In genomic region chr2:130287656-130288026, GRCh38 we compare ENCODE assay signal across 25 cellular contexts.
"Had no signal": no experiment of that assay in that cellular context is flagged by ENCODE, and none has a peak within 500 bp of the region (broad histone marks: within the 10 kb centered on the region; RNA-seq: fewer than 3 reads in every experiment).

No MANE protein-coding gene starts in this region.

- H3K9me3 ChIP-seq: left lung, lower lobe of right lung, ovary, prostate gland, stomach, testis, thyroid gland, transverse colon, upper lobe of left lung, vagina had no signal

- H3K9me3 Mint-ChIP-seq: naive B cell; natural killer cell; nephron progenitor cell; neural progenitor cell; stimulated activated naive B cell treated with anti-CD40 and anti-IgM and Interleukin-4, amounts not matched to agents 10 μg/mL and 1 μg/mL and 100 μg/mL, for 72 hours had no signal

- H3K4me1 Mint-ChIP-seq: naive B cell; natural killer cell; stimulated activated naive B cell treated with anti-CD40 and anti-IgM and Interleukin-4, amounts not matched to agents 10 μg/mL and 1 μg/mL and 100 μg/mL, for 72 hours had no signal

- H3K4me1 ChIP-seq: left lung, lower lobe of right lung, neural progenitor cell, prostate gland, stomach, testis, thyroid gland, upper lobe of left lung, vagina had no signal

- H3K36me3 Mint-ChIP-seq: naive B cell; natural killer cell; neural progenitor cell; stimulated activated naive B cell treated with anti-CD40 and anti-IgM and Interleukin-4, amounts not matched to agents 10 μg/mL and 1 μg/mL and 100 μg/mL, for 72 hours had no signal

- FAIRE-seq: keratinocyte had no signal

- H3K9ac ChIP-seq: neural progenitor cell had no signal

- H3K27ac Mint-ChIP-seq: naive B cell; natural killer cell; nephron progenitor cell; neural progenitor cell; stimulated activated naive B cell treated with anti-CD40 and anti-IgM and Interleukin-4, amounts not matched to agents 10 μg/mL and 1 μg/mL and 100 μg/mL, for 72 hours had no signal

- H3K36me3 ChIP-seq: left lung, lower lobe of right lung, neural progenitor cell, ovary, prostate gland, stomach, thyroid gland, transverse colon, upper lobe of left lung, vagina had no signal

- DNase-seq: hippocampal formation; left colon; lower lobe of right lung; mammary epithelial cell; naive B cell; natural killer cell; nephron progenitor cell; ovary; retina; right cardiac atrium; stimulated activated CD4-positive, alpha-beta T cell treated with anti-CD3 and anti-CD28 coated beads, Interleukin-1b, Interleukin-23, amount 100 ng/mL, for 48 hours; stimulated activated CD4-positive, alpha-beta T cell treated with anti-CD3 and anti-CD28 coated beads, Interleukin-4, amount 100 ng/mL, for 1 hour; stimulated activated naive B cell treated with anti-CD40 and anti-IgM and Interleukin-4, amounts not matched to agents 10 μg/mL and 1 μg/mL and 100 μg/mL, for 72 hours; stimulated activated naive CD8-positive, alpha-beta T cell treated with anti-CD3 and anti-CD28 coated beads, Interleukin-15, Interleukin-2, amounts not matched to agents 100 U/mL and 50 U/mL, for 24 hours; stomach; testis; thyroid gland; transverse colon had no signal

- H3K27ac ChIP-seq: left lung, lower lobe of right lung, neural progenitor cell, ovary, prostate gland, skin epidermis, stomach, testis, thyroid gland, transverse colon, upper lobe of left lung, vagina had no signal

- H3K27me3 ChIP-seq: neural progenitor cell, ovary, testis, thyroid gland, transverse colon, upper lobe of left lung, vagina had no signal

- H3K4me3 Mint-ChIP-seq: naive B cell; natural killer cell; nephron progenitor cell; neural progenitor cell; stimulated activated naive B cell treated with anti-CD40 and anti-IgM and Interleukin-4, amounts not matched to agents 10 μg/mL and 1 μg/mL and 100 μg/mL, for 72 hours had no signal

- ATAC-seq: natural killer cell; stimulated activated naive B cell treated with anti-CD40 and anti-IgM and Interleukin-4, amounts not matched to agents 10 μg/mL and 1 μg/mL and 100 μg/mL, for 72 hours; stimulated activated naive CD8-positive, alpha-beta T cell treated with anti-CD3 and anti-CD28 coated beads, Interleukin-15, Interleukin-2, amounts not matched to agents 100 U/mL and 50 U/mL, for 24 hours had no signal

- H3K4me3 ChIP-seq: left lung, lower lobe of right lung, neural progenitor cell, ovary, prostate gland, stomach, thyroid gland, transverse colon, upper lobe of left lung, vagina had no signal
